In genomic region chr20:37727247-37727956, GRCh38 we compare ENCODE assay signal across 13 cellular contexts. TPM values are rescaled to one million over a fixed set of nuclear protein-coding genes. Genes with fewer than 3 reads are reported as not detected.
DNase-seq lines count a peak whose midpoint lies in the region; ATAC-seq and TF ChIP-seq lines count a peak whose summit lies in the region.
"Had no signal": no experiment of that assay in that cellular context is flagged by ENCODE, and none has a peak within 500 bp of the region (broad histone marks: within the 10 kb centered on the region; RNA-seq: fewer than 3 reads in every experiment).

No MANE protein-coding gene starts in this region.

- CTCF ChIA-PET in activated naive CD4-positive, alpha-beta T cell treated with anti-CD3 and anti-CD28 coated beads, Interleukin-2, amount 10 ng/mL, durations not matched to agents 7 days and 5 days (lab: Charles Lee), result no interaction called here

- ATAC-seq in left lobe of liver, result peak; percentile 81

- no peaks in the 10 kb centered on the region for H3K27me3 Mint-ChIP-seq in activated naive CD4-positive, alpha-beta T cell treated with anti-CD3 and anti-CD28 coated beads, Interleukin-2, amount 50 U/mL, for 24 hours
- no peaks in the 10 kb centered on the region for H3K27me3 Mint-ChIP-seq in activated naive CD4-positive, alpha-beta T cell treated with anti-CD3 and anti-CD28 coated beads, Interleukin-2, amount 10 ng/mL, durations not matched to agents 7 days and 5 days

- H3K4me3 Mint-ChIP-seq in activated naive CD4-positive, alpha-beta T cell treated with anti-CD3 and anti-CD28 coated beads, Interleukin-2, amount 50 U/mL, for 24 hours, result no peak overlapping the region
- no peak overlapping the region for H3K4me3 Mint-ChIP-seq in activated naive CD4-positive, alpha-beta T cell treated with anti-CD3 and anti-CD28 coated beads, Interleukin-2, amount 10 ng/mL, durations not matched to agents 7 days and 5 days

- H3K36me3 Mint-ChIP-seq in activated naive CD4-positive, alpha-beta T cell treated with anti-CD3 and anti-CD28 coated beads, Interleukin-2, amount 50 U/mL, for 24 hours, result peaks cover 8% of the 10 kb centered on the region
- H3K36me3 Mint-ChIP-seq in activated naive CD4-positive, alpha-beta T cell treated with anti-CD3 and anti-CD28 coated beads, Interleukin-2, amount 10 ng/mL, durations not matched to agents 7 days and 5 days, result peaks cover 4% of the 10 kb centered on the region

- no peak for DNase-seq in activated naive CD4-positive, alpha-beta T cell treated with anti-CD3 and anti-CD28 coated beads, Interleukin-2, amount 10 ng/mL, durations not matched to agents 7 days and 5 days
- DNase-seq in choroid plexus epithelial cell (ENCODE audit: low read depth) (peak; percentile 76), left lobe of liver (ENCODE audit: low spot score) (no peak), COR-L47 (lab: John Stamatoyannopoulos, UW) (no peak), germinal center (ENCODE audit: low spot score) (no peak), mesenteric fat pad (ENCODE audit: low spot score) (no peak)
- DNase-seq: ACHN; activated naive CD4-positive, alpha-beta T cell; effector memory CD4-positive, alpha-beta T cell; NCI-H2081 treated with DMSO at 0.1 percent for 48 hours; stimulated activated CD8-positive, alpha-beta memory T cell treated with anti-CD3 and anti-CD28 coated beads, Interleukin-4, amount 100 ng/mL, for 48 hours had no signal

- H3K9me3 Mint-ChIP-seq in activated naive CD4-positive, alpha-beta T cell treated with anti-CD3 and anti-CD28 coated beads, Interleukin-2, amount 50 U/mL, for 24 hours, result no peaks in the 10 kb centered on the region
- H3K9me3 Mint-ChIP-seq in activated naive CD4-positive, alpha-beta T cell treated with anti-CD3 and anti-CD28 coated beads, Interleukin-2, amount 10 ng/mL, durations not matched to agents 7 days and 5 days, result no peaks in the 10 kb centered on the region

- no peak overlapping the region for H3K4me3 ChIP-seq in choroid plexus epithelial cell (ENCODE audit: low read depth, low read length)

- peak overlapping the region; percentile 53 for H3K27ac ChIP-seq in temporal lobe (ENCODE audit: low read depth, low read length)

- TF ChIP-seq CTCF in choroid plexus epithelial cell (conservative IDR thresholded peaks at IDR 0.05; ENCODE audit: low read depth, low read length), result no peak

- H3K27ac Mint-ChIP-seq in activated naive CD4-positive, alpha-beta T cell treated with anti-CD3 and anti-CD28 coated beads, Interleukin-2, amount 50 U/mL, for 24 hours, result peak overlapping the region; percentile 17
- H3K27ac Mint-ChIP-seq in activated naive CD4-positive, alpha-beta T cell treated with anti-CD3 and anti-CD28 coated beads, Interleukin-2, amount 10 ng/mL, durations not matched to agents 7 days and 5 days, result no peak overlapping the region

- peaks cover 39% of the 10 kb centered on the region for H3K4me1 Mint-ChIP-seq in activated naive CD4-positive, alpha-beta T cell treated with anti-CD3 and anti-CD28 coated beads, Interleukin-2, amount 50 U/mL, for 24 hours
- H3K4me1 Mint-ChIP-seq in activated naive CD4-positive, alpha-beta T cell treated with anti-CD3 and anti-CD28 coated beads, Interleukin-2, amount 10 ng/mL, durations not matched to agents 7 days and 5 days, result no peaks in the 10 kb centered on the region

RNA-seq across cellular contexts. Expression of gene CTNNBL1, which starts 33.6 kb away (rescaled TPM):
- total RNA-seq in left lobe of liver (41.4 TPM), temporal lobe (49.2 TPM), mesenteric fat pad (51.8 TPM)
